Comparison of ENCODE assay signal across 14 cellular contexts in the genomic region with DNA sequence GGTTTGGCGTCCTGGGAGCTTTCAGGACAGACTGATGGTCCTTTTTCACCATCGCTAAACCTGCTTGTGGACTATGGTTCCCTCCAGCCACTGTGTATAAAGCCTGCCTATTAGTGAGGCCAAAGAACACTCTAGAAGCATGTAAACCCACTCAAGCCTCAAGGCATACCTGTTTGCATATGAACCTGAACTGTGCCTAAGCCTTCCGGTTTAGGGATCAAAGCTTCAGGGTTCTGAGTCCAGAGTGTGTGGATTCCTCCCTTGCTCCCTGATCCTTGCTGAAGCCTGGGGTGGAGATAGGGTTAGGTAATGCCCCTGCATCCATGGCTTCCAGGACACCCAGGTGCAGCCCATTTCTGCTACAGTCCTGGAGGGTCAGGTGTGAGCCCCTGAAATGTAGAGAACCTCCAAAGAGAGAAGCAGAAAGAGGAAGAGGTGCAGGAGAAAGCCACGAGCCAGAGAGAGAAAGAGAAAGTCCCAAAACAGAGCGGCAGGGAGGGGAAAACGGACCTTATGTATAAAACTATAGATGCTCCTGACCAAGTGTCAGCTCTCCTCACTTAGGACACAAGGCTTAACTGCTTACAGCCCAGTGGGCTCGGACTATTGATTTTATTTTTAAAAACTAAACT.
DNase-seq lines count a peak whose midpoint lies in the region; ATAC-seq and TF ChIP-seq lines count a peak whose summit lies in the region.
"Had no signal": no experiment of that assay in that cellular context is flagged by ENCODE, and none has a peak within 500 bp of the region (broad histone marks: within the 10 kb centered on the region; RNA-seq: fewer than 3 reads in every experiment).

No MANE protein-coding gene starts in this region.

- no peak for TF ChIP-seq CTCF in neural crest cell (conservative IDR thresholded peaks at IDR 0.05)

- H3K27me3 Mint-ChIP-seq in neural crest cell (ENCODE audit: low read depth): no peaks in the 10 kb centered on the region

- H3K4me3 Mint-ChIP-seq in neural crest cell: no peak overlapping the region

- peak overlapping the region; percentile 81 for H3K27ac ChIP-seq in effector memory CD4-positive, alpha-beta T cell (ENCODE audit: insufficient read depth, low read length, poor library complexity, severe bottlenecking)
- H3K27ac ChIP-seq: SK-N-MC had no signal

- peaks cover 3% of the 10 kb centered on the region for H3K36me3 ChIP-seq in effector memory CD4-positive, alpha-beta T cell (ENCODE audit: control insufficient read depth, insufficient read depth, low read length)

- ATAC-seq in GM18505 (IDR thresholded peaks at IDR 0.05; ENCODE audit: unreplicated experiment): no peak
- no peak for ATAC-seq in HG03342 (IDR thresholded peaks at IDR 0.05; ENCODE audit: unreplicated experiment)
- ATAC-seq: K562 had no signal

- H3K4me3 ChIP-seq in effector memory CD4-positive, alpha-beta T cell (ENCODE audit: insufficient read depth, low read depth, low read length, poor library complexity, severe bottlenecking): peak overlapping the region; percentile 67
- H3K4me3 ChIP-seq: K562, SK-N-MC had no signal

- H3K36me3 Mint-ChIP-seq in neural crest cell (ENCODE audit: low read depth): no peaks in the 10 kb centered on the region

- H3K9me3 ChIP-seq in effector memory CD4-positive, alpha-beta T cell (ENCODE audit: control insufficient read depth, low read length): no peaks in the 10 kb centered on the region

- H3K27me3 ChIP-seq in effector memory CD4-positive, alpha-beta T cell (replicated peaks; ENCODE audit: control insufficient read depth, insufficient read depth, low read length, poor library complexity, severe bottlenecking): no peaks in the 10 kb centered on the region

- peaks cover 57% of the 10 kb centered on the region for H3K4me1 ChIP-seq in effector memory CD4-positive, alpha-beta T cell (ENCODE audit: control insufficient read depth, insufficient read depth, low read length, poor library complexity, severe bottlenecking)

- peak; percentile 30 for DNase-seq in NOMO-1 treated with dmso at 0.1 percent for 144 hours (lab: John Stamatoyannopoulos, UW; ENCODE audit: unreplicated experiment)
- no peak for DNase-seq in NOMO-1 treated with DMSO at 0.1 percent for 48 hours (lab: John Stamatoyannopoulos, UW; ENCODE audit: unreplicated experiment)
- DNase-seq in OCI-M1 (lab: John Stamatoyannopoulos, UW): peak; percentile 18
- DNase-seq in effector memory CD4-positive, alpha-beta T cell: no peak
- no peak for DNase-seq in neural crest cell (ENCODE audit: low read depth, low spot score)
- no peak for DNase-seq in NCI-H1694 (lab: John Stamatoyannopoulos, UW)
- DNase-seq: 8988T, amygdala, NCI-H1694 treated with DMSO at 0.1 percent for 48 hours, trophoblast cell had no signal

- H3K4me1 Mint-ChIP-seq in neural crest cell: peaks cover 5% of the 10 kb centered on the region

- no peak for TF ChIP-seq POLR2A in GM18505 (IDR thresholded peaks at IDR 0.05; ENCODE audit: borderline replicate concordance, extremely low read depth, insufficient read depth, insufficient read length)

- no peaks in the 10 kb centered on the region for H3K9me3 Mint-ChIP-seq in neural crest cell

- peak overlapping the region; percentile 57 for H3K27ac Mint-ChIP-seq in neural crest cell (ENCODE audit: unreplicated experiment)

Comparison
In these comparisons a context has a peak if more than half of its experiments do, and no peak if none do; other contexts are left out.
1. DNase-seq: peak in NOMO-1 treated with dmso at 0.1 percent for 144 hours (single experiment) and OCI-M1 (single experiment); none in NOMO-1 treated with DMSO at 0.1 percent for 48 hours (single experiment), effector memory CD4-positive, alpha-beta T cell (0 of 3), neural crest cell (single experiment) and NCI-H1694 (single experiment).